Comparison of ENCODE assay signal across 8 cellular contexts in genomic region chr15:62782100-62782791, GRCh38.
A peak's percentile ranks its signal among the peaks of the same experiment; 100 is the strongest.
DNase-seq lines count a peak whose midpoint lies in the region; ATAC-seq and TF ChIP-seq lines count a peak whose summit lies in the region.

No MANE protein-coding gene starts in this region.

- WGBS in HUES64: 80% methylated on average over 11 of the region's 11 CpGs

- DNase-seq in DMS153 treated with DMSO at 0.1 percent for 48 hours (lab: John Stamatoyannopoulos, UW; ENCODE audit: unreplicated experiment): peak; percentile 1
- peak; percentile 59 for DNase-seq in colonic mucosa
- peak; percentile 77 for DNase-seq in left lobe of liver (ENCODE audit: low spot score)
- DNase-seq in thoracic aorta (ENCODE audit: low spot score): peak; percentile 64

- no peak overlapping the region for H3K4me2 ChIP-seq in OCI-LY1 (ENCODE audit: low read length)

- H3K36me3 ChIP-seq in HUES64 (ENCODE audit: insufficient read depth, low read length) (no peaks in the 10 kb centered on the region), OCI-LY1 (ENCODE audit: insufficient read depth, low read length) (no peaks in the 10 kb centered on the region), colonic mucosa (no peaks in the 10 kb centered on the region), thoracic aorta (peaks cover 11% of the 10 kb centered on the region)

- intact Hi-C loops in colonic mucosa (cut with DNase I): loop anchor here (5.0 to 10.0 kb wide), 3 partner anchors 65 to 310 kb away; no protein-coding TSS in a partner anchor

- peak; percentile 43; the same call in 1 of the 2 replicates for TF ChIP-seq CTCF in OCI-LY1 (IDR thresholded peaks at IDR 0.05; ENCODE audit: low read length)
- TF ChIP-seq CTCF in colonic mucosa (IDR thresholded peaks at IDR 0.05): peak; percentile 63
- peak; percentile 73 for TF ChIP-seq CTCF in thoracic aorta (IDR thresholded peaks at IDR 0.05)

- H3K27ac ChIP-seq in HUES64 (ENCODE audit: low read depth, low read length) (0 out of 2 replicates have a peak overlapping the region, but pooled peaks have one; percentile 12), OCI-LY1 (ENCODE audit: low read depth, low read length, poor library complexity, severe bottlenecking) (no peak overlapping the region), colonic mucosa (no peak overlapping the region), thoracic aorta (peak overlapping the region; percentile 26 to 49)

- H2AFZ ChIP-seq in OCI-LY1 (ENCODE audit: low read length): no peak overlapping the region

- H4K20me1 ChIP-seq in OCI-LY1 (ENCODE audit: insufficient read depth, low read length): no peaks in the 10 kb centered on the region

- H3K4me1 ChIP-seq in HUES64 (ENCODE audit: insufficient read depth, low read length): peaks cover 9% of the 10 kb centered on the region
- no peaks in the 10 kb centered on the region for H3K4me1 ChIP-seq in OCI-LY1 (ENCODE audit: insufficient read depth, low read length, severe bottlenecking)
- no peaks in the 10 kb centered on the region for H3K4me1 ChIP-seq in colonic mucosa
- H3K4me1 ChIP-seq in thoracic aorta (ENCODE audit: control insufficient read depth in 1 of 2, low read depth in 2 of 2): peaks cover 3 to 19% of the 10 kb centered on the region in 2 donors

- no peak overlapping the region for H3K4me3 ChIP-seq in HUES64 (ENCODE audit: low read length)
- H3K4me3 ChIP-seq in OCI-LY1 (ENCODE audit: low read depth, low read length, poor library complexity, severe bottlenecking): no peak overlapping the region
- no peak overlapping the region for H3K4me3 ChIP-seq in colonic mucosa
- H3K4me3 ChIP-seq in thoracic aorta: no peak overlapping the region

- no peaks in the 10 kb centered on the region for H3F3A ChIP-seq in OCI-LY1 (ENCODE audit: insufficient read depth, low read length)

- H3K9ac ChIP-seq in HUES64 (ENCODE audit: low read depth, low read length) (no peak overlapping the region), OCI-LY1 (ENCODE audit: low read length) (no peak overlapping the region), colonic mucosa (ENCODE audit: low read depth in 2 of 2, low read length in 2 of 2) (peak overlapping the region in 1 of 2 donors; percentile 19)

- H3K9me2 ChIP-seq in OCI-LY1 (ENCODE audit: low read depth, low read length): no peaks in the 10 kb centered on the region

- no peaks in the 10 kb centered on the region for H3K9me3 ChIP-seq in HUES64 (ENCODE audit: insufficient read depth, low read depth, low read length)
- H3K9me3 ChIP-seq in OCI-LY1 (ENCODE audit: low read length): no peaks in the 10 kb centered on the region
- H3K9me3 ChIP-seq in colonic mucosa: no peaks in the 10 kb centered on the region
- no peaks in the 10 kb centered on the region for H3K9me3 ChIP-seq in thoracic aorta

- H3K27me3 ChIP-seq in HUES64 (ENCODE audit: insufficient read depth, low read length): no peaks in the 10 kb centered on the region
- no peaks in the 10 kb centered on the region for H3K27me3 ChIP-seq in OCI-LY1 (ENCODE audit: insufficient read depth, low read length)
- H3K27me3 ChIP-seq in colonic mucosa: no peaks in the 10 kb centered on the region
- H3K27me3 ChIP-seq in thoracic aorta (replicated peaks; ENCODE audit: insufficient read depth): no peaks in the 10 kb centered on the region

- peak; percentile 99 for ATAC-seq in left lobe of liver
- peak; percentile 97 for ATAC-seq in thoracic aorta (ENCODE audit: insufficient number of reproducible peaks, low FRiP score, low read depth)
- no peak for ATAC-seq in HG02678 (IDR thresholded peaks at IDR 0.05; ENCODE audit: unreplicated experiment)
- ATAC-seq in HG03354 (IDR thresholded peaks at IDR 0.05; ENCODE audit: poor library complexity, severe bottlenecking, unreplicated experiment): no peak

- no peaks in the 10 kb centered on the region for H3K79me2 ChIP-seq in OCI-LY1 (ENCODE audit: insufficient read depth, low read length)

Comparison
In these comparisons a context has a peak if more than half of its experiments do, and no peak if none do; other contexts are left out.
1. DNase-seq: peak in every context shown above with its lines; median percentile 77 in left lobe of liver; 64 in thoracic aorta; 59 in colonic mucosa; 1 in DMS153 treated with DMSO at 0.1 percent for 48 hours.
2. H3K27ac ChIP-seq: peak in HUES64 (single experiment) and thoracic aorta (2 of 2); none in OCI-LY1 (single experiment) and colonic mucosa (single experiment).
3. ATAC-seq: peak in left lobe of liver (single experiment) and thoracic aorta (single experiment); none in HG02678 (single experiment) and HG03354 (single experiment).
4. Peak in every context shown above with its lines, with median percentiles within 50 percentile points of each other: CTCF ChIP-seq.